ENCODE assay signal across 8 cellular contexts in the genomic region with DNA sequence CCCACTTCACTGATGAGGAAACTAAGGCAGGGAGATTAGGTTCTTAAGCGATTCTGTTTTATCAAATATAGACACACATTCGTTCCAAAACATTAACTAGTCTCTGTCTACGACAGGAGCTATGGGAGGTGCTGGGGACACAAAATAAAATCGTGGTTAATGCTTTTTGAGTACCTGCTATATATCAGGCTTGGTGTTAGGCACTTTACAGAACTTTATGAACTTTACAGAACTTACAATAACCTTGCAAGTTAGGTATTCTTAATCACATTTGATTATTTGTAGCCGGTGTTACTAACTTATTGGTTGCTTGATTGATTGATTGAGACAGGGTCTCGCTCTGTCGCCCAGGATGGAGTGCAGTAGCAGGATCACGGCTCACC. TPM values are rescaled to one million over a fixed set of nuclear protein-coding genes. Genes with fewer than 3 reads are reported as not detected.
DNase-seq lines count a peak whose midpoint lies in the region; ATAC-seq, FAIRE-seq and TF ChIP-seq lines count a peak whose summit lies in the region.

No MANE protein-coding gene starts in this region.

- peaks cover 15% of the 10 kb centered on the region for H3K79me2 ChIP-seq in HepG2 (ENCODE audit: insufficient read depth, low read length)

- TF ChIP-seq POLR2A in HepG2 (IDR thresholded peaks at IDR 0.05; ENCODE audit: insufficient read depth in 1 of 2, low read depth in 2 of 2, low read length in 2 of 2) (no peak), right lobe of liver (IDR thresholded peaks at IDR 0.05) (no peak), vagina (IDR thresholded peaks at IDR 0.05) (no peak)

- 74% methylated on average over 8 of the region's 8 CpGs for WGBS in HepG2 (ENCODE audit: low lambda C conversion rate)
- 73% methylated on average over 7 of the region's 8 CpGs for WGBS in right lobe of liver (ENCODE audit: insufficient coverage, low coverage, low lambda C conversion rate, missing lambda C conversion rate)

- in situ Hi-C loops in HepG2 (cut with HindIII; ENCODE audit: extremely low pct_ligation_motif_present, low pct_unique_long_range_greater_than_20kb): no loop called here
- in situ Hi-C loops in astrocyte of the spinal cord (cut with HindIII; ENCODE audit: low sequenced_read_pairs): no loop called here

- POLR2A ChIA-PET in HepG2 (lab: Yijun Ruan, JAX): interaction anchor here (1.0 to 2.4 kb wide), 11 partner anchors 9 to 145 kb away, joined by 3 to 24 read pairs (median 9); a partner anchor contains a TSS

- H3K27me3 ChIP-seq in HepG2 (ENCODE audit: control insufficient read depth in 1 of 2, insufficient read depth in 2 of 2, low read length in 2 of 2) (no peaks in the 10 kb centered on the region; a peak in 1 of 5 replicates), right lobe of liver (no peaks in the 10 kb centered on the region), mucosa of rectum (ENCODE audit: control insufficient read depth in 2 of 2, insufficient read depth in 2 of 2, low read length in 2 of 2) (no peaks in the 10 kb centered on the region), vagina (no peaks in the 10 kb centered on the region)

- intact Hi-C loops in HepG2 (cut with micrococcal nuclease; ENCODE audit: unreplicated experiment) (loop anchor here (1.0 kb wide), 1 partner anchor 30 kb away; no protein-coding TSS in a partner anchor), right lobe of liver (cut with DNase I) (no loop called here), vagina (cut with DNase I) (no loop called here)

- peak overlapping the region; percentile 37 to 99 (median 75); a peak in 5 of 6 replicates for H3K4me3 ChIP-seq in HepG2 (replicated peaks in 1 of 3; ENCODE audit: insufficient read depth in 1 of 3, low read depth in 2 of 3, low read length in 3 of 3)
- peak overlapping the region in 1 of 3 donors; percentile 96 for H3K4me3 ChIP-seq in right lobe of liver
- H3K4me3 ChIP-seq in astrocyte of the spinal cord (ENCODE audit: low read depth, low read length): peak overlapping the region; percentile 19
- H3K4me3 ChIP-seq in mucosa of rectum (ENCODE audit: low read length in 2 of 2): peak overlapping the region; percentile 72 to 92
- H3K4me3 ChIP-seq in vagina: peak overlapping the region; percentile 77 to 81

- H3K9ac ChIP-seq in HepG2 (ENCODE audit: insufficient read depth, low read depth, low read length) (peak overlapping the region; percentile 7), mucosa of rectum (ENCODE audit: low read depth in 1 of 2, low read length in 2 of 2) (no peak overlapping the region)

- TF ChIP-seq CTCF in HepG2 (CRISPR knock-in tag; IDR thresholded peaks at IDR 0.05) (no peak), right lobe of liver (IDR thresholded peaks at IDR 0.05) (no peak), astrocyte of the spinal cord (IDR thresholded peaks at IDR 0.05; ENCODE audit: low read depth, low read length) (no peak), vagina (IDR thresholded peaks at IDR 0.05) (no peak)

- no peaks in the 10 kb centered on the region; the same call in none of the 2 replicates for H4K20me1 ChIP-seq in HepG2 (ENCODE audit: insufficient read depth, low read length)

- no peak for TF ChIP-seq EP300 in HepG2 (IDR thresholded peaks at IDR 0.05; ENCODE audit: low read depth in 2 of 2, low read length in 2 of 2)
- no peak for TF ChIP-seq EP300 in HepG2 (CRISPR knock-in tag; IDR thresholded peaks at IDR 0.05; ENCODE audit: borderline replicate concordance)

- H3K36me3 ChIP-seq in HepG2 (replicated peaks in 1 of 2; ENCODE audit: control insufficient read depth in 1 of 2, insufficient read depth in 2 of 2, low read length in 2 of 2) (peaks cover 7 to 9% of the 10 kb centered on the region in 2 experiments), right lobe of liver (peaks cover 0 to 10% (median 4%) of the 10 kb centered on the region in 4 donors), mucosa of rectum (ENCODE audit: control insufficient read depth in 2 of 2, insufficient read depth in 2 of 2, low read length in 2 of 2) (peaks cover 9% of the 10 kb centered on the region in 2 donors), vagina (peaks cover 0 to 9% of the 10 kb centered on the region in 2 donors)

- H3K4me1 ChIP-seq in HepG2 (ENCODE audit: insufficient read depth, low read length) (peaks cover 32% of the 10 kb centered on the region), right lobe of liver (peaks cover 0 to 7% (median 0%) of the 10 kb centered on the region in 4 donors), mucosa of rectum (ENCODE audit: control insufficient read depth in 2 of 2, insufficient read depth in 2 of 2, low read length in 2 of 2) (peaks cover 10 to 13% of the 10 kb centered on the region in 2 donors), vagina (peaks cover 18% of the 10 kb centered on the region)

- H3K4me2 ChIP-seq in HepG2 (ENCODE audit: low read depth, low read length): peak overlapping the region; percentile 100

- H3K27ac ChIP-seq in HepG2 (ENCODE audit: extremely low read length, insufficient read depth, low read length) (no peak overlapping the region), right lobe of liver (peak overlapping the region in 1 of 3 donors; percentile 91), mucosa of rectum (ENCODE audit: low read depth in 2 of 2, low read length in 2 of 2) (peak overlapping the region in 1 of 2 donors; percentile 97), vagina (peak overlapping the region; percentile 95)

- no peak for FAIRE-seq in HepG2 (lab: Jason Lieb, UNC)

- H3K9me3 ChIP-seq in HepG2 (ENCODE audit: low read length): no peaks in the 10 kb centered on the region
- no peaks in the 10 kb centered on the region for H3K9me3 ChIP-seq in right lobe of liver
- no peaks in the 10 kb centered on the region for H3K9me3 ChIP-seq in mucosa of rectum (ENCODE audit: control insufficient read depth in 2 of 2, low read length in 2 of 2)
- no peaks in the 10 kb centered on the region for H3K9me3 ChIP-seq in vagina

- H2AFZ ChIP-seq in HepG2 (ENCODE audit: low read length): peak overlapping the region; percentile 4

- BruUV-seq in HepG2 (replicated peaks; lab: Mats Ljungman, UMichigan): TSS peak; percentile 89

- CTCF ChIA-PET in HepG2 (lab: Yijun Ruan, JAX; ENCODE audit: low intra/inter-chr PET ratio, low total read pairs): no interaction called here

- ATAC-seq in HepG2: no peak
- no peak for ATAC-seq in right lobe of liver
- ATAC-seq in GM21447 (IDR thresholded peaks at IDR 0.05; ENCODE audit: unreplicated experiment): no peak
- ATAC-seq in HG03039 (IDR thresholded peaks at IDR 0.05; ENCODE audit: unreplicated experiment): no peak

- DNase-seq in HepG2 (ENCODE audit: low spot score): no peak
- no peak for DNase-seq in right lobe of liver
- DNase-seq in astrocyte of the spinal cord (ENCODE audit: low read depth, low spot score): no peak
- DNase-seq in vagina (ENCODE audit: extremely low spot score in 2 of 2): no peak
- DNase-seq in retina: no peak

- TF ChIP-seq RAD21 in HepG2 (CRISPR knock-in tag; IDR thresholded peaks at IDR 0.05): no peak

RNA-seq across cellular contexts. Expression of a gene that starts 0.5 kb away (rescaled TPM):
- total RNA-seq in HepG2 (2016; rRNA removed; fragmentation: Illumina TruSeq; extraction: Trizol) (52.4 and 60.2 TPM in 2 replicates), right lobe of liver (10 to 100 TPM in 5 of 6 experiments, 1 to 10 TPM in 1; 8.7 to 21.1 (median 12.2) TPM), vagina (16.5 TPM)
- total RNA-seq in HepG2 (2016; cell fraction: cytosol; rRNA removed; fragmentation: Illumina TruSeq; extraction: Trizol; ENCODE audit: low read depth): 12.4 and 12.6 TPM in 2 replicates
- total RNA-seq in HepG2 (2016; cell fraction: insoluble cytoplasmic fraction; rRNA removed; fragmentation: Illumina TruSeq; extraction: Trizol): 53.9 and 59.2 TPM in 2 replicates
- 26.4 and 27.6 TPM in 2 replicates for total RNA-seq in HepG2 (2016; cell fraction: membrane; rRNA removed; fragmentation: Illumina TruSeq; extraction: Trizol)
- total RNA-seq in HepG2 (2016; cell fraction: nucleus; rRNA removed; fragmentation: Illumina TruSeq; extraction: Trizol): 47.4 and 53.4 TPM in 2 replicates
- polyA plus RNA-seq in HepG2 (2011; rRNA removed): 22.4 and 26.8 TPM in 2 replicates
- 15.4 and 17.6 TPM in 2 replicates for polyA plus RNA-seq in HepG2 (2011; cell fraction: cytosol; rRNA removed)
- 77.8 and 81.6 TPM in 2 replicates for polyA plus RNA-seq in HepG2 (2011; cell fraction: nucleus; rRNA removed)
- 17.6 and 19.5 TPM in 2 replicates for polyA plus RNA-seq in HepG2 (2012)
- 4.8 and 5.2 TPM in 2 replicates for polyA plus RNA-seq in HepG2 (2016; cell fraction: cytosol; fragmentation: Illumina TruSeq; extraction: Trizol; ENCODE audit: low read depth)
- 34.2 and 38.9 TPM in 2 replicates for polyA plus RNA-seq in HepG2 (2016; cell fraction: insoluble cytoplasmic fraction; fragmentation: Illumina TruSeq; extraction: Trizol; ENCODE audit: low read depth)
- polyA plus RNA-seq in HepG2 (2016; cell fraction: membrane; fragmentation: Illumina TruSeq; extraction: Trizol; ENCODE audit: low read depth): 11.1 and 12.7 TPM in 2 replicates
- 85.8 and 86.3 TPM in 2 replicates for polyA plus RNA-seq in HepG2 (2016; cell fraction: nucleus; fragmentation: Illumina TruSeq; extraction: Trizol; ENCODE audit: insufficient read depth, low read depth)
- 29.3 and 29.9 TPM in 2 replicates for polyA minus RNA-seq in HepG2 (2011; rRNA and poly(A)+ RNA removed; ENCODE audit: low replicate concordance)
- 12.7 and 13.7 TPM in 2 replicates for polyA minus RNA-seq in HepG2 (2011; cell fraction: cytosol; rRNA and poly(A)+ RNA removed)
- polyA minus RNA-seq in HepG2 (2011; cell fraction: nucleus; rRNA and poly(A)+ RNA removed): 28.8 and 30.3 TPM in 2 replicates

RNA-seq across cellular contexts. Expression of a gene that starts 40.2 kb away (rescaled TPM):
- total RNA-seq in HepG2 (2016; rRNA removed; fragmentation: Illumina TruSeq; extraction: Trizol) (22.9 and 23.6 TPM in 2 replicates), right lobe of liver (1 to 10 TPM; 6.0 to 9.6 (median 7.5) TPM), vagina (20.4 TPM)
- total RNA-seq in HepG2 (2016; cell fraction: cytosol; rRNA removed; fragmentation: Illumina TruSeq; extraction: Trizol; ENCODE audit: low read depth): 10.6 and 11.2 TPM in 2 replicates
- 20.7 and 24.2 TPM in 2 replicates for total RNA-seq in HepG2 (2016; cell fraction: insoluble cytoplasmic fraction; rRNA removed; fragmentation: Illumina TruSeq; extraction: Trizol)
- total RNA-seq in HepG2 (2016; cell fraction: membrane; rRNA removed; fragmentation: Illumina TruSeq; extraction: Trizol): 25.2 and 28.8 TPM in 2 replicates
- 23.6 and 26.4 TPM in 2 replicates for total RNA-seq in HepG2 (2016; cell fraction: nucleus; rRNA removed; fragmentation: Illumina TruSeq; extraction: Trizol)
- polyA plus RNA-seq in HepG2 (2011; rRNA removed): 25.3 and 26.8 TPM in 2 replicates
- 13.4 and 20.7 TPM in 2 replicates for polyA plus RNA-seq in HepG2 (2011; cell fraction: cytosol; rRNA removed)
- 25.5 and 34.1 TPM in 2 replicates for polyA plus RNA-seq in HepG2 (2011; cell fraction: nucleus; rRNA removed)
- polyA plus RNA-seq in HepG2 (2012): 15.1 and 16.1 TPM in 2 replicates
- polyA plus RNA-seq in HepG2 (2016; cell fraction: cytosol; fragmentation: Illumina TruSeq; extraction: Trizol; ENCODE audit: low read depth): 5.8 and 6.8 TPM in 2 replicates
- 17.2 and 18.5 TPM in 2 replicates for polyA plus RNA-seq in HepG2 (2016; cell fraction: insoluble cytoplasmic fraction; fragmentation: Illumina TruSeq; extraction: Trizol; ENCODE audit: low read depth)
- 12.5 and 13.8 TPM in 2 replicates for polyA plus RNA-seq in HepG2 (2016; cell fraction: membrane; fragmentation: Illumina TruSeq; extraction: Trizol; ENCODE audit: low read depth)
- 46.2 and 46.7 TPM in 2 replicates for polyA plus RNA-seq in HepG2 (2016; cell fraction: nucleus; fragmentation: Illumina TruSeq; extraction: Trizol; ENCODE audit: insufficient read depth, low read depth)
- polyA minus RNA-seq in HepG2 (2011; rRNA and poly(A)+ RNA removed; ENCODE audit: low replicate concordance): 9.1 and 15.4 TPM in 2 replicates
- polyA minus RNA-seq in HepG2 (2011; cell fraction: cytosol; rRNA and poly(A)+ RNA removed): 17.9 and 22.7 TPM in 2 replicates
- 30.4 and 32.3 TPM in 2 replicates for polyA minus RNA-seq in HepG2 (2011; cell fraction: nucleus; rRNA and poly(A)+ RNA removed)
